13 cellular contexts compared by ENCODE assay signal in the genomic region with DNA sequence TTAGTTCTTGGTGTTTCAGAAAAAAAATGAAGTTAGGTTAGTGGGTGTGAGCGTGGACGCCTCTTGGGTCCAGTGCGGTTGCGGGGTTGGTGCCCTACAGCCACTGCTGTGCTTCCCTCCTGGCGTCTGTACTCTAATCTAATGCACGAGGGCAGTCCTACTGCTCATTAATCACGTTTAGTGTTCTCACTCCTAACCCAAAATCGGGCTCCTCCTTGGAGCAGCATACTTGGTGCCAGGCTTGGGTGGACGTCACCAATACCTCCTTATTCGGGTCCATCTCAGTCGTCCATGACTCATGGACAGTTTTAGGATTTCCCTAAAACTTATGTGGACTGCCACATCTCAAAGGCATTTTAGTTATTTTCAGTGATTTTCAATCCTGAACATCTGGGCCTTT. TPM values are rescaled to one million over a fixed set of nuclear protein-coding genes. Genes with fewer than 3 reads are reported as not detected.
DNase-seq lines count a peak whose midpoint lies in the region; ATAC-seq, FAIRE-seq and TF ChIP-seq lines count a peak whose summit lies in the region.
"Had no signal": no experiment of that assay in that cellular context is flagged by ENCODE, and none has a peak within 500 bp of the region (broad histone marks: within the 10 kb centered on the region; RNA-seq: fewer than 3 reads in every experiment).

No MANE protein-coding gene starts in this region.

- WGBS in stomach, 5 donors = 79 to 90% (median 87%) methylated on average over 11 of the region's 11 CpGs

- TF ChIP-seq EP300 in stomach (IDR thresholded peaks at IDR 0.05) = no peak

- peak overlapping the region; percentile 98 for H3K27ac ChIP-seq in astrocyte (ENCODE audit: low read depth, low read length)
- peak overlapping the region in 4 of 5 donors; percentile 80 to 85 (median 82) for H3K27ac ChIP-seq in stomach

- no peak overlapping the region for H2AFZ ChIP-seq in astrocyte (ENCODE audit: low read depth, low read length)

- H3K4me1 ChIP-seq in astrocyte (ENCODE audit: insufficient read depth, low read length) (peaks cover 95% of the 10 kb centered on the region), stomach (peaks cover 25 to 90% (median 53%) of the 10 kb centered on the region in 4 donors)

- H3K9me3 ChIP-seq in astrocyte (ENCODE audit: insufficient read depth, low read depth, low read length) (no peaks in the 10 kb centered on the region), stomach (no peaks in the 10 kb centered on the region)

- no peaks in the 10 kb centered on the region for H4K20me1 ChIP-seq in astrocyte (ENCODE audit: insufficient read depth, low read length)

- H3K4me1 Mint-ChIP-seq in astrocyte (ENCODE audit: low read depth, unreplicated experiment) = peaks cover 86% of the 10 kb centered on the region

- H3K36me3 ChIP-seq in astrocyte (ENCODE audit: insufficient read depth, low read length) = no peaks in the 10 kb centered on the region
- no peaks in the 10 kb centered on the region for H3K36me3 ChIP-seq in stomach

- TF ChIP-seq POLR2A in H54 (IDR thresholded peaks at IDR 0.05; ENCODE audit: low read depth, low read length) (no peak), stomach (IDR thresholded peaks at IDR 0.05) (no peak), GM12892 (IDR thresholded peaks at IDR 0.05; ENCODE audit: low read depth, low read length) (no peak)

- no peak overlapping the region for H3K4me3 ChIP-seq in astrocyte (ENCODE audit: insufficient read depth, low read depth, low read length)
- peak overlapping the region in 3 of 4 donors; percentile 4 to 21 (median 14) for H3K4me3 ChIP-seq in stomach
- H3K4me3 ChIP-seq: K562 had no signal

- H3K4me3 Mint-ChIP-seq in astrocyte (ENCODE audit: unreplicated experiment) = no peak overlapping the region
- H3K4me3 Mint-ChIP-seq: stimulated activated naive CD8-positive, alpha-beta T cell treated with anti-CD3 and anti-CD28 coated beads, Interleukin-15, Interleukin-2, amounts not matched to agents 100 ng/mL and 50 ng/mL, for 24 hours had no signal

- FAIRE-seq in H54 (lab: Jason Lieb, UNC) (peak; percentile 82), astrocyte (lab: Jason Lieb, UNC) (peak; percentile 54), GM12892 (lab: Jason Lieb, UNC) (no peak)
- FAIRE-seq: K562 had no signal

- H3K27me3 ChIP-seq in astrocyte (ENCODE audit: insufficient read depth, low read length) (no peaks in the 10 kb centered on the region), stomach (no peaks in the 10 kb centered on the region)

- H3K36me3 Mint-ChIP-seq in astrocyte (ENCODE audit: low read depth, unreplicated experiment) = peaks cover 5% of the 10 kb centered on the region
- H3K36me3 Mint-ChIP-seq: activated naive CD4-positive, alpha-beta T cell treated with anti-CD3 and anti-CD28 coated beads, Interleukin-2, amount 50 U/mL, for 72 hours had no signal

- no peaks in the 10 kb centered on the region for H3K9me3 Mint-ChIP-seq in astrocyte (ENCODE audit: unreplicated experiment)
- H3K9me3 Mint-ChIP-seq: activated naive CD4-positive, alpha-beta T cell treated with anti-CD3 and anti-CD28 coated beads, Interleukin-2, amount 50 U/mL, for 72 hours; stimulated activated naive CD8-positive, alpha-beta T cell treated with anti-CD3 and anti-CD28 coated beads, Interleukin-15, Interleukin-2, amounts not matched to agents 100 ng/mL and 50 ng/mL, for 24 hours had no signal

- H3K4me2 ChIP-seq in astrocyte (ENCODE audit: low read length) = peak overlapping the region; percentile 80

- H3K27ac Mint-ChIP-seq in astrocyte (ENCODE audit: unreplicated experiment) = peak overlapping the region; percentile 70
- H3K27ac Mint-ChIP-seq: stimulated activated naive CD8-positive, alpha-beta T cell treated with anti-CD3 and anti-CD28 coated beads, Interleukin-15, Interleukin-2, amounts not matched to agents 100 ng/mL and 50 ng/mL, for 24 hours had no signal

- DNase-seq in H54 (ENCODE audit: insufficient read length, low spot score) = peak; percentile 18
- DNase-seq in astrocyte (ENCODE audit: low read depth) = peak; percentile 85
- DNase-seq in hepatic stellate cell (ENCODE audit: low spot score) = peak; percentile 57
- no peak for DNase-seq in stomach
- no peak for DNase-seq in stimulated activated CD4-positive, alpha-beta T cell treated with anti-CD3 and anti-CD28 coated beads, Interleukin-4, amount 100 ng/mL, for 1 hour
- no peak for DNase-seq in GM12892 (ENCODE audit: insufficient read length)
- DNase-seq: COR-L47, NCI-H345 had no signal

- TF ChIP-seq CTCF in astrocyte (IDR thresholded peaks at IDR 0.05; ENCODE audit: insufficient read depth, low read depth, low read length) (no peak), stomach (IDR thresholded peaks at IDR 0.05) (no peak)

- H3K79me2 ChIP-seq in astrocyte (ENCODE audit: insufficient read depth, low read length) = peaks cover 99% of the 10 kb centered on the region

- ATAC-seq in GM21367 (IDR thresholded peaks at IDR 0.05; ENCODE audit: unreplicated experiment) (no peak), HG03342 (IDR thresholded peaks at IDR 0.05; ENCODE audit: unreplicated experiment) (no peak)
- ATAC-seq: activated naive CD4-positive, alpha-beta T cell treated with anti-CD3 and anti-CD28 coated beads, Interleukin-2, amount 50 U/mL, for 72 hours; K562 had no signal

- H3K27me3 Mint-ChIP-seq in astrocyte (ENCODE audit: low read depth, unreplicated experiment) = no peaks in the 10 kb centered on the region
- H3K27me3 Mint-ChIP-seq: stimulated activated naive CD8-positive, alpha-beta T cell treated with anti-CD3 and anti-CD28 coated beads, Interleukin-15, Interleukin-2, amounts not matched to agents 100 ng/mL and 50 ng/mL, for 24 hours had no signal

- intact Hi-C loops in stomach (cut with DNase I; ENCODE audit: low total_unique reads) = no loop called here

- H3K9ac ChIP-seq in astrocyte (ENCODE audit: low read length) = peak overlapping the region; percentile 85

RNA-seq across cellular contexts. Expression of a gene that starts 41.6 kb away (rescaled TPM):
- 291 and 347 TPM in 2 replicates for total RNA-seq in astrocyte
- 100 to 1,000 TPM in 4 of 5 donors, 10 to 100 TPM in 1; 67.1 to 558 (median 199) TPM for total RNA-seq in stomach
- 10 to 100 TPM in 2 of 3 donors, 1 to 10 TPM in 1; 9.9 to 20.8 (median 15.3) TPM for polyA plus RNA-seq in stomach
- polyA plus RNA-seq in GM12892 (2012; ENCODE audit: missing spikeins) = 77.8 TPM

Comparison
In these comparisons a context has a peak if more than half of its experiments do, and no peak if none do; other contexts are left out.
1. DNase-seq: peak in H54 (single experiment), astrocyte (single experiment) and hepatic stellate cell (single experiment); none in stomach (single experiment), stimulated activated CD4-positive, alpha-beta T cell treated with anti-CD3 and anti-CD28 coated beads, Interleukin-4, amount 100 ng/mL, for 1 hour (single experiment) and GM12892 (single experiment).